Comparison of ENCODE assay signal across 1 cellular context in genomic region chr12:26173153-26173552, GRCh38.
TF ChIP-seq lines count a peak whose summit lies in the region.

No MANE protein-coding gene starts in this region.

TF ChIP-seq in GM12878, 131 proteins besides CTCF, POLR2A, EP300 and RAD21 (continued from another document):
- no peak for TF ChIP-seq E2F8 (IDR thresholded peaks at IDR 0.05; ENCODE audit: low read depth, partially characterized antibody)
- TF ChIP-seq EZH2 (IDR thresholded peaks at IDR 0.05; ENCODE audit: borderline replicate concordance, control insufficient read depth, low read depth, low read length): no peak
- TF ChIP-seq BACH1 (IDR thresholded peaks at IDR 0.05; ENCODE audit: borderline replicate concordance): no peak
- no peak for TF ChIP-seq TCF12 (IDR thresholded peaks at IDR 0.05; ENCODE audit: low read depth, low read length)
- peak; percentile 72 for TF ChIP-seq MTA2 (IDR thresholded peaks at IDR 0.05; ENCODE audit: low read depth)
- TF ChIP-seq SMAD1 (IDR thresholded peaks at IDR 0.05; ENCODE audit: low read depth, partially characterized antibody): no peak
- no peak for TF ChIP-seq MEF2A (IDR thresholded peaks at IDR 0.05; ENCODE audit: insufficient read depth, low read depth, low read length)
- TF ChIP-seq IKZF1 (conservative IDR thresholded peaks at IDR 0.05): peak; percentile 70
- no peak for TF ChIP-seq PRDM15 (CRISPR knock-in tag; IDR thresholded peaks at IDR 0.05)
- no peak for TF ChIP-seq SUZ12 (IDR thresholded peaks at IDR 0.05; ENCODE audit: unreplicated experiment)
- peak; percentile 73; the same call in 1 of the 2 replicates for TF ChIP-seq NR2F1 (conservative IDR thresholded peaks at IDR 0.05)
TF ChIP-seq in GM12878: peak in this region for 9.
